Comparison of ENCODE assay signal across 11 cellular contexts in genomic region chr2:182593394-182593707, GRCh38.
DNase-seq lines count a peak whose midpoint lies in the region; ATAC-seq and TF ChIP-seq lines count a peak whose summit lies in the region.
"Had no signal": no experiment of that assay in that cellular context is flagged by ENCODE, and none has a peak within 500 bp of the region (broad histone marks: within the 10 kb centered on the region; RNA-seq: fewer than 3 reads in every experiment).

No MANE protein-coding gene starts in this region.

- H3K4me3 ChIP-seq in GM23338 (no peak overlapping the region), retinal pigment epithelial cell (ENCODE audit: low read length) (no peak overlapping the region), tibial artery (no peak overlapping the region)

- H3K27me3 ChIP-seq in GM23338 (ENCODE audit: insufficient read depth): no peaks in the 10 kb centered on the region
- no peaks in the 10 kb centered on the region for H3K27me3 ChIP-seq in tibial artery

- H3K36me3 Mint-ChIP-seq in GM23338 (ENCODE audit: low read depth): no peaks in the 10 kb centered on the region

- DNase-seq in GM23338 (ENCODE audit: low spot score): no peak
- DNase-seq in RKO (ENCODE audit: low spot score): peak; percentile 34
- no peak for DNase-seq in epithelial cell of prostate (ENCODE audit: low read depth, low spot score)
- DNase-seq in retinal pigment epithelial cell (ENCODE audit: low read depth): peak; percentile 71
- DNase-seq in tibial artery: no peak
- DNase-seq in NCI-H774 (lab: John Stamatoyannopoulos, UW): no peak
- DNase-seq: activated B cell treated with CpG ODN at 0.5 μM for 24 hours, Kasumi-1, left ventricle myocardium superior had no signal

- H3K27ac Mint-ChIP-seq in GM23338: no peak overlapping the region
- H3K27ac Mint-ChIP-seq: activated B cell treated with CpG ODN at 0.5 μM for 24 hours had no signal

- no peaks in the 10 kb centered on the region for H3K9me2 ChIP-seq in GM23338 (ENCODE audit: insufficient read depth)

- intact Hi-C loops in tibial artery (cut with DNase I; ENCODE audit: low total_unique reads): no loop called here

- no peaks in the 10 kb centered on the region for H4K20me1 ChIP-seq in GM23338 (replicated peaks; ENCODE audit: insufficient read depth)

- TF ChIP-seq CTCF in GM23338 (conservative IDR thresholded peaks at IDR 0.05; ENCODE audit: low read depth in 2 of 2) (no peak), retinal pigment epithelial cell (conservative IDR thresholded peaks at IDR 0.05; ENCODE audit: low read depth, low read length) (no peak), tibial artery (IDR thresholded peaks at IDR 0.05) (no peak)

- H3K9me3 Mint-ChIP-seq in GM23338: no peaks in the 10 kb centered on the region
- H3K9me3 Mint-ChIP-seq: activated B cell treated with CpG ODN at 0.5 μM for 24 hours had no signal

- no peak overlapping the region for H3K4me3 Mint-ChIP-seq in GM23338
- H3K4me3 Mint-ChIP-seq: activated B cell treated with CpG ODN at 0.5 μM for 24 hours had no signal

- H3K4me1 Mint-ChIP-seq in GM23338: peaks cover 51% of the 10 kb centered on the region
- H3K4me1 Mint-ChIP-seq: activated B cell treated with CpG ODN at 0.5 μM for 24 hours had no signal

- H3K36me3 ChIP-seq in GM23338 (ENCODE audit: insufficient read depth): no peaks in the 10 kb centered on the region
- no peaks in the 10 kb centered on the region for H3K36me3 ChIP-seq in tibial artery

- H3K27ac ChIP-seq in GM23338 (ENCODE audit: low read depth): no peak overlapping the region
- H3K27ac ChIP-seq in epithelial cell of prostate: peak overlapping the region; percentile 8
- H3K27ac ChIP-seq in tibial artery: no peak overlapping the region

- no peaks in the 10 kb centered on the region for H3K9me3 ChIP-seq in tibial artery

- peak overlapping the region; percentile 70 for H3K4me2 ChIP-seq in GM23338

- H3K79me2 ChIP-seq in GM23338 (replicated peaks; ENCODE audit: insufficient read depth): no peaks in the 10 kb centered on the region

- H3F3A ChIP-seq in GM23338 (replicated peaks; ENCODE audit: low read depth): no peaks in the 10 kb centered on the region

- peaks cover 44% of the 10 kb centered on the region for H3K4me1 ChIP-seq in GM23338 (ENCODE audit: insufficient read depth)
- no peaks in the 10 kb centered on the region for H3K4me1 ChIP-seq in tibial artery

- peaks cover 2% of the 10 kb centered on the region for H3K27me3 Mint-ChIP-seq in GM23338 (ENCODE audit: insufficient read depth, low read depth, poor library complexity)
- H3K27me3 Mint-ChIP-seq: activated B cell treated with CpG ODN at 0.5 μM for 24 hours had no signal

- no peak overlapping the region for H2AFZ ChIP-seq in GM23338

- ATAC-seq in GM23338 (no peak), GM21717 (IDR thresholded peaks at IDR 0.05; ENCODE audit: unreplicated experiment) (no peak), HG02973 (IDR thresholded peaks at IDR 0.05; ENCODE audit: unreplicated experiment) (no peak)
- ATAC-seq: left ventricle myocardium superior had no signal

TF ChIP-seq in GM23338, 12 proteins besides CTCF, POLR2A, EP300 and RAD21 (continues in another document):
- TF ChIP-seq NANOG (IDR thresholded peaks at IDR 0.05; ENCODE audit: borderline replicate concordance) (no peak), ZNF462 (CRISPR knock-in tag; IDR thresholded peaks at IDR 0.05) (no peak), JUNB (IDR thresholded peaks at IDR 0.05; ENCODE audit: unreplicated experiment) (no peak), ZNF114 (CRISPR knock-in tag; IDR thresholded peaks at IDR 0.05) (no peak), EZH2 (IDR thresholded peaks at IDR 0.05; ENCODE audit: low read depth, unreplicated experiment) (no peak), ZNF331 (CRISPR knock-in tag; IDR thresholded peaks at IDR 0.05; ENCODE audit: low read depth) (no peak), REST (IDR thresholded peaks at IDR 0.05; ENCODE audit: unreplicated experiment) (no peak), CREB1 (CRISPR knock-in tag; IDR thresholded peaks at IDR 0.05; ENCODE audit: low read depth) (no peak), STAT1 (IDR thresholded peaks at IDR 0.05; ENCODE audit: unreplicated experiment) (no peak), EZH2phosphoT487 (IDR thresholded peaks at IDR 0.05; ENCODE audit: unreplicated experiment) (no peak)

Comparison
In these comparisons a context has a peak if more than half of its experiments do, and no peak if none do; other contexts are left out.
1. DNase-seq: peak in RKO (single experiment) and retinal pigment epithelial cell (single experiment); none in GM23338 (single experiment), epithelial cell of prostate (single experiment), tibial artery (0 of 2) and NCI-H774 (single experiment).